Comparison of ENCODE assay signal across 20 cellular contexts in genomic region chr10:7056216-7056615, GRCh38.
DNase-seq lines count a peak whose midpoint lies in the region; ATAC-seq and TF ChIP-seq lines count a peak whose summit lies in the region.
"Had no signal": no experiment of that assay in that cellular context is flagged by ENCODE, and none has a peak within 500 bp of the region (broad histone marks: within the 10 kb centered on the region; RNA-seq: fewer than 3 reads in every experiment).

No MANE protein-coding gene starts in this region.

- no peak overlapping the region for H3K4me3 ChIP-seq in dorsolateral prefrontal cortex
- H3K4me3 ChIP-seq: BLaER1, GM23248 had no signal

- DNase-seq in dorsolateral prefrontal cortex: no peak
- peak; percentile 30 for DNase-seq in medulla oblongata (ENCODE audit: extremely low spot score)
- no peak for DNase-seq in substantia nigra (lab: John Stamatoyannopoulos, UW)
- no peak for DNase-seq in NCI-H1092 treated with DMSO at 0.1 percent for 48 hours (lab: John Stamatoyannopoulos, UW)
- DNase-seq in GM13976 (ENCODE audit: low spot score): no peak
- DNase-seq in glutamatergic neuron: no peak
- DNase-seq: CD4-positive, CD25-positive, alpha-beta regulatory T cell; CD8-positive, alpha-beta memory T cell; DMS53; DMS79 treated with DMSO at 0.1 percent for 48 hours; GF-D8; GM23248; H7; HCEC 1CT had no signal

- no peak for ATAC-seq in HG02885 (IDR thresholded peaks at IDR 0.05; ENCODE audit: poor library complexity, unreplicated experiment)

- H3K9me3 Mint-ChIP-seq in glutamatergic neuron (ENCODE audit: unreplicated experiment): no peaks in the 10 kb centered on the region

- H3K4me1 Mint-ChIP-seq in glutamatergic neuron (ENCODE audit: low read depth, unreplicated experiment): no peaks in the 10 kb centered on the region
- H3K4me1 Mint-ChIP-seq: B cell; CD4-positive, CD25-positive, alpha-beta regulatory T cell had no signal

- in situ Hi-C loops in GM13976 (cut with MboI; ENCODE audit: low sequenced_read_pairs, unreplicated experiment): no loop called here

- H3K27ac Mint-ChIP-seq in glutamatergic neuron (ENCODE audit: unreplicated experiment): no peak overlapping the region
- H3K27ac Mint-ChIP-seq: B cell; CD4-positive, CD25-positive, alpha-beta regulatory T cell had no signal

- TF ChIP-seq CTCF in dorsolateral prefrontal cortex (IDR thresholded peaks at IDR 0.05 in 54 of 56, conservative IDR thresholded peaks at IDR 0.05 in 2 of 56; ENCODE audit: low read depth in 1 of 56, partially characterized antibody in 56 of 56) (no peak), GM13976 (IDR thresholded peaks at IDR 0.05; ENCODE audit: borderline replicate concordance, control extremely low read depth, extremely low read depth, insufficient read depth, missing control alignments) (no peak), glutamatergic neuron (IDR thresholded peaks at IDR 0.05; ENCODE audit: partially characterized antibody, unreplicated experiment) (no peak)

- H3K27me3 ChIP-seq in dorsolateral prefrontal cortex: no peaks in the 10 kb centered on the region
- H3K27me3 ChIP-seq: BLaER1 had no signal

- intact Hi-C loops in dorsolateral prefrontal cortex (cut with DNase I): loop anchor here in 1 of 2 donors (5.0 kb wide), 1 partner anchor 54 kb away; no protein-coding TSS in a partner anchor

- H3K27me3 Mint-ChIP-seq in glutamatergic neuron (ENCODE audit: unreplicated experiment): no peaks in the 10 kb centered on the region
- H3K27me3 Mint-ChIP-seq: CD8-positive, alpha-beta memory T cell had no signal

- no peak overlapping the region for H3K4me3 Mint-ChIP-seq in glutamatergic neuron (ENCODE audit: unreplicated experiment)
- H3K4me3 Mint-ChIP-seq: B cell; CD4-positive, CD25-positive, alpha-beta regulatory T cell; CD8-positive, alpha-beta memory T cell had no signal

- H3K27ac ChIP-seq in angular gyrus (ENCODE audit: low read depth, low read length): peak overlapping the region; percentile 6
- peak overlapping the region in 32 of 59 donors; percentile 6 to 76 (median 48) for H3K27ac ChIP-seq in dorsolateral prefrontal cortex
- peak overlapping the region; percentile 56 for H3K27ac ChIP-seq in substantia nigra (ENCODE audit: low read depth, low read length, poor library complexity, severe bottlenecking)
- H3K27ac ChIP-seq: 22Rv1, BLaER1, C4-2B, GM23248 had no signal

- no peaks in the 10 kb centered on the region for H3K36me3 Mint-ChIP-seq in glutamatergic neuron (ENCODE audit: unreplicated experiment)
- H3K36me3 Mint-ChIP-seq: CD4-positive, CD25-positive, alpha-beta regulatory T cell had no signal

Comparison
In these comparisons a context has a peak if more than half of its experiments do, and no peak if none do; other contexts are left out.
1. H3K27ac ChIP-seq: peak in every context shown above with its lines; median percentile 56 in substantia nigra; 48 in dorsolateral prefrontal cortex; 6 in angular gyrus.